2 cellular contexts compared by ENCODE assay signal in genomic region chr10:49707585-49707984, GRCh38.
TF ChIP-seq lines count a peak whose summit lies in the region.

No MANE protein-coding gene starts in this region.

TF ChIP-seq in HEK293, 187 proteins besides CTCF, POLR2A, EP300 and RAD21:
- TF ChIP-seq PRDM1 (tag by site-specific recombination; IDR thresholded peaks at IDR 0.05) (no peak), ZNF24 (tag by site-specific recombination; IDR thresholded peaks at IDR 0.05) (no peak), ZNF16 (tag by site-specific recombination; IDR thresholded peaks at IDR 0.05; ENCODE audit: low read depth) (no peak), SCRT2 (tag by site-specific recombination; IDR thresholded peaks at IDR 0.05) (peak; percentile 71), ZNF530 (tag by site-specific recombination; IDR thresholded peaks at IDR 0.05; ENCODE audit: low read depth) (no peak), ZNF426 (tag by site-specific recombination; IDR thresholded peaks at IDR 0.05) (no peak), ZBTB10 (tag by site-specific recombination; IDR thresholded peaks at IDR 0.05) (no peak), ZNF580 (tag by site-specific recombination; IDR thresholded peaks at IDR 0.05) (no peak), ZBTB8A (tag by site-specific recombination; IDR thresholded peaks at IDR 0.05) (no peak)
TF ChIP-seq in HEK293: peak in this region for 1.

TF ChIP-seq in GM12878, 131 proteins besides CTCF, POLR2A, EP300 and RAD21:
- TF ChIP-seq CEBPB (IDR thresholded peaks at IDR 0.05; ENCODE audit: borderline replicate concordance in 1 of 2, low read depth in 2 of 2, low read length in 2 of 2) (no peak), BCL11A (IDR thresholded peaks at IDR 0.05; ENCODE audit: low read depth, low read length) (no peak), ELK1 (IDR thresholded peaks at IDR 0.05; ENCODE audit: low read depth, low read length) (no peak), NR2C1 (IDR thresholded peaks at IDR 0.05) (no peak), SMAD1 (IDR thresholded peaks at IDR 0.05; ENCODE audit: low read depth, partially characterized antibody) (no peak), RUNX3 (IDR thresholded peaks at IDR 0.05; ENCODE audit: low read length) (no peak), GATAD2B (conservative IDR thresholded peaks at IDR 0.05; ENCODE audit: low read depth) (no peak), LARP7 (IDR thresholded peaks at IDR 0.05) (no peak), SUPT20H (IDR thresholded peaks at IDR 0.05; ENCODE audit: borderline replicate concordance, control insufficient read depth, low read depth, low read length) (no peak), PAX8 (IDR thresholded peaks at IDR 0.05) (no peak)
- TF ChIP-seq, protein P1, sequence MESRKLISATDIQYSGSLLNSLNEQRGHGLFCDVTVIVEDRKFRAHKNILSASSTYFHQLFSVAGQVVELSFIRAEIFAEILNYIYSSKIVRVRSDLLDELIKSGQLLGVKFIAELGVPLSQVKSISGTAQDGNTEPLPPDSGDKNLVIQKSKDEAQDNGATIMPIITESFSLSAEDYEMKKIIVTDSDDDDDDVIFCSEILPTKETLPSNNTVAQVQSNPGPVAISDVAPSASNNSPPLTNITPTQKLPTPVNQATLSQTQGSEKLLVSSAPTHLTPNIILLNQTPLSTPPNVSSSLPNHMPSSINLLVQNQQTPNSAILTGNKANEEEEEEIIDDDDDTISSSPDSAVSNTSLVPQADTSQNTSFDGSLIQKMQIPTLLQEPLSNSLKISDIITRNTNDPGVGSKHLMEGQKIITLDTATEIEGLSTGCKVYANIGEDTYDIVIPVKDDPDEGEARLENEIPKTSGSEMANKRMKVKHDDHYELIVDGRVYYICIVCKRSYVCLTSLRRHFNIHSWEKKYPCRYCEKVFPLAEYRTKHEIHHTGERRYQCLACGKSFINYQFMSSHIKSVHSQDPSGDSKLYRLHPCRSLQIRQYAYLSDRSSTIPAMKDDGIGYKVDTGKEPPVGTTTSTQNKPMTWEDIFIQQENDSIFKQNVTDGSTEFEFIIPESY (IDR thresholded peaks at IDR 0.05) = no peak
- TF ChIP-seq, protein P2, sequence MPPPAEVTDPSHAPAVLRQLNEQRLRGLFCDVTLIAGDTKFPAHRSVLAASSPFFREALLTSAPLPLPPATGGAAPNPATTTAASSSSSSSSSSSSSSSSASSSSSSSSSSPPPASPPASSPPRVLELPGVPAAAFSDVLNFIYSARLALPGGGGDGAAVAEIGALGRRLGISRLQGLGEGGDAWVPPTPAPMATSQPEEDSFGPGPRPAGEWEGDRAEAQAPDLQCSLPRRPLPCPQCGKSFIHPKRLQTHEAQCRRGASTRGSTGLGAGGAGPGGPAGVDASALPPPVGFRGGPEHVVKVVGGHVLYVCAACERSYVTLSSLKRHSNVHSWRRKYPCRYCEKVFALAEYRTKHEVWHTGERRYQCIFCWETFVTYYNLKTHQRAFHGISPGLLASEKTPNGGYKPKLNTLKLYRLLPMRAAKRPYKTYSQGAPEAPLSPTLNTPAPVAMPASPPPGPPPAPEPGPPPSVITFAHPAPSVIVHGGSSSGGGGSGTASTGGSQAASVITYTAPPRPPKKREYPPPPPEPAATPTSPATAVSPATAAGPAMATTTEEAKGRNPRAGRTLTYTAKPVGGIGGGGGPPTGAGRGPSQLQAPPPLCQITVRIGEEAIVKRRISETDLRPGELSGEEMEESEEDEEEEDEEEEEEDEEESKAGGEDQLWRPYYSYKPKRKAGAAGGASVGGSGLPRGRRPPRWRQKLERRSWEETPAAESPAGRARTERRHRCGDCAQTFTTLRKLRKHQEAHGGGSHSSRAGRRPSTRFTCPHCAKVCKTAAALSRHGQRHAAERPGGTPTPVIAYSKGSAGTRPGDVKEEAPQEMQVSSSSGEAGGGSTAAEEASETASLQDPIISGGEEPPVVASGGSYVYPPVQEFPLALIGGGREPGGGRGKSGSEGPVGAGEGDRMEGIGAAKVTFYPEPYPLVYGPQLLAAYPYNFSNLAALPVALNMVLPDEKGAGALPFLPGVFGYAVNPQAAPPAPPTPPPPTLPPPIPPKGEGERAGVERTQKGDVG (CRISPR knock-in tag; IDR thresholded peaks at IDR 0.05) = no peak
- TF ChIP-seq, protein P3, sequence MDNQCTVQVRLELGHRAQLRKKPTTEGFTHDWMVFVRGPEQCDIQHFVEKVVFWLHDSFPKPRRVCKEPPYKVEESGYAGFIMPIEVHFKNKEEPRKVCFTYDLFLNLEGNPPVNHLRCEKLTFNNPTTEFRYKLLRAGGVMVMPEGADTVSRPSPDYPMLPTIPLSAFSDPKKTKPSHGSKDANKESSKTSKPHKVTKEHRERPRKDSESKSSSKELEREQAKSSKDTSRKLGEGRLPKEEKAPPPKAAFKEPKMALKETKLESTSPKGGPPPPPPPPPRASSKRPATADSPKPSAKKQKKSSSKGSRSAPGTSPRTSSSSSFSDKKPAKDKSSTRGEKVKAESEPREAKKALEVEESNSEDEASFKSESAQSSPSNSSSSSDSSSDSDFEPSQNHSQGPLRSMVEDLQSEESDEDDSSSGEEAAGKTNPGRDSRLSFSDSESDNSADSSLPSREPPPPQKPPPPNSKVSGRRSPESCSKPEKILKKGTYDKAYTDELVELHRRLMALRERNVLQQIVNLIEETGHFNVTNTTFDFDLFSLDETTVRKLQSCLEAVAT (IDR thresholded peaks at IDR 0.05) = no peak
